In the genomic region with DNA sequence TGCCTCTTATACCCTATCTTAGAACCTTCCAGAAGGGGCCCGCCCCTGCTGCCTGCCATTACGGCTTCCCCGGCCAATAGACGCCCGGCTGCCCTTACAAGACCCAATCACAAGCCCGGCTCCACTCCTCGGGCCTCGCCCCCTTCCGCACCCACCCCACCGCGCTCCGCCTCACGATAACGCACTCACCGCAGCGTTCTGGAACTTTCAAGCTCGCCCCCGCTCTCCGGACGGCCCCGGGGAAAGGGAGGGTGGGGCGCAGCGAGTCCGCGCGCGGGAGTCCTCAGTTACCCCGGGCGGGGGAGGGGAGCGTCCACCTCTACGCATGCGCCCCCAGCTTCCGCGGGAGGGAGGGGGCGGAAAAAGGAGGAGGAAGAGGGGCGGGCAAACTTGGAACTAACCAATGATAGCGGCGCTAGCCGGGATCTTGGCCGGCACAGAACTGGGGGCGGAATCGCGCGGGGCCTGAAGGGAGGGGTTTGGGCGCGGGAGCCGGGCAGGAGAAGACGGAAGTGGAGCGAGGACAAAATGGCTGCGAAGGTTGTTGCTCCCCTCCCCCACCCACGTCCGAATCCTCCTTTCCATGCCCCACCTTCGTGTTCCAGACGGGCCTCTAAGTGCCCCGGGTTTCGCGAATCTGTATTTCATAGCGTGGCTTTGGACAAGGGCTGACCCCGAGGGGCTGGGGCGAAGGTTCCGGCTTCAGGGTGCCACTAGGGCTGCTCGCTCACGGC, we compare ENCODE assay signal across 1 cellular context.
TF ChIP-seq lines count a peak whose summit lies in the region.

No MANE protein-coding gene starts in this region.

TF ChIP-seq in K562, 482 proteins besides CTCF, POLR2A, EP300 and RAD21 (continued from another document and continues in another):
- TF ChIP-seq, protein P1, sequence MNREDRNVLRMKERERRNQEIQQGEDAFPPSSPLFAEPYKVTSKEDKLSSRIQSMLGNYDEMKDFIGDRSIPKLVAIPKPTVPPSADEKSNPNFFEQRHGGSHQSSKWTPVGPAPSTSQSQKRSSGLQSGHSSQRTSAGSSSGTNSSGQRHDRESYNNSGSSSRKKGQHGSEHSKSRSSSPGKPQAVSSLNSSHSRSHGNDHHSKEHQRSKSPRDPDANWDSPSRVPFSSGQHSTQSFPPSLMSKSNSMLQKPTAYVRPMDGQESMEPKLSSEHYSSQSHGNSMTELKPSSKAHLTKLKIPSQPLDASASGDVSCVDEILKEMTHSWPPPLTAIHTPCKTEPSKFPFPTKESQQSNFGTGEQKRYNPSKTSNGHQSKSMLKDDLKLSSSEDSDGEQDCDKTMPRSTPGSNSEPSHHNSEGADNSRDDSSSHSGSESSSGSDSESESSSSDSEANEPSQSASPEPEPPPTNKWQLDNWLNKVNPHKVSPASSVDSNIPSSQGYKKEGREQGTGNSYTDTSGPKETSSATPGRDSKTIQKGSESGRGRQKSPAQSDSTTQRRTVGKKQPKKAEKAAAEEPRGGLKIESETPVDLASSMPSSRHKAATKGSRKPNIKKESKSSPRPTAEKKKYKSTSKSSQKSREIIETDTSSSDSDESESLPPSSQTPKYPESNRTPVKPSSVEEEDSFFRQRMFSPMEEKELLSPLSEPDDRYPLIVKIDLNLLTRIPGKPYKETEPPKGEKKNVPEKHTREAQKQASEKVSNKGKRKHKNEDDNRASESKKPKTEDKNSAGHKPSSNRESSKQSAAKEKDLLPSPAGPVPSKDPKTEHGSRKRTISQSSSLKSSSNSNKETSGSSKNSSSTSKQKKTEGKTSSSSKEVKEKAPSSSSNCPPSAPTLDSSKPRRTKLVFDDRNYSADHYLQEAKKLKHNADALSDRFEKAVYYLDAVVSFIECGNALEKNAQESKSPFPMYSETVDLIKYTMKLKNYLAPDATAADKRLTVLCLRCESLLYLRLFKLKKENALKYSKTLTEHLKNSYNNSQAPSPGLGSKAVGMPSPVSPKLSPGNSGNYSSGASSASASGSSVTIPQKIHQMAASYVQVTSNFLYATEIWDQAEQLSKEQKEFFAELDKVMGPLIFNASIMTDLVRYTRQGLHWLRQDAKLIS (CRISPR knock-in tag; IDR thresholded peaks at IDR 0.05): no peak
- TF ChIP-seq HNRNPL (IDR thresholded peaks at IDR 0.05; ENCODE audit: low read depth, low read length): no peak
- no peak for TF ChIP-seq ILF3 (IDR thresholded peaks at IDR 0.05; ENCODE audit: borderline replicate concordance)
- TF ChIP-seq C11orf30 (IDR thresholded peaks at IDR 0.05; ENCODE audit: low read depth): no peak
- TF ChIP-seq CBX3 (IDR thresholded peaks at IDR 0.05; ENCODE audit: borderline replicate concordance in 1 of 2, low read length in 2 of 2): 0 out of 3 replicates have a peak, but pooled peaks of 1 of the 2 experiments have one; percentile 20
- no peak for TF ChIP-seq ZNF23 (CRISPR knock-in tag; IDR thresholded peaks at IDR 0.05)
- no peak for TF ChIP-seq IFI16 (CRISPR knock-in tag; IDR thresholded peaks at IDR 0.05)
- TF ChIP-seq, protein P2, sequence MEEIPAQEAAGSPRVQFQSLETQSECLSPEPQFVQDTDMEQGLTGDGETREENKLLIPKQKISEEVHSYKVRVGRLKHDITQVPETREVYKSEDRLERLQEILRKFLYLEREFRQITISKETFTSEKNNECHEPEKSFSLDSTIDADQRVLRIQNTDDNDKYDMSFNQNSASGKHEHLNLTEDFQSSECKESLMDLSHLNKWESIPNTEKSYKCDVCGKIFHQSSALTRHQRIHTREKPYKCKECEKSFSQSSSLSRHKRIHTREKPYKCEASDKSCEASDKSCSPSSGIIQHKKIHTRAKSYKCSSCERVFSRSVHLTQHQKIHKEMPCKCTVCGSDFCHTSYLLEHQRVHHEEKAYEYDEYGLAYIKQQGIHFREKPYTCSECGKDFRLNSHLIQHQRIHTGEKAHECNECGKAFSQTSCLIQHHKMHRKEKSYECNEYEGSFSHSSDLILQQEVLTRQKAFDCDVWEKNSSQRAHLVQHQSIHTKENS (CRISPR knock-in tag; IDR thresholded peaks at IDR 0.05): no peak
- TF ChIP-seq ZNF584 (CRISPR knock-in tag; IDR thresholded peaks at IDR 0.05; ENCODE audit: low read depth): no peak
- no peak for TF ChIP-seq HMG20A (CRISPR knock-in tag; conservative IDR thresholded peaks at IDR 0.05)
- TF ChIP-seq MECOM (CRISPR knock-in tag; IDR thresholded peaks at IDR 0.05): no peak
- TF ChIP-seq, protein P3, sequence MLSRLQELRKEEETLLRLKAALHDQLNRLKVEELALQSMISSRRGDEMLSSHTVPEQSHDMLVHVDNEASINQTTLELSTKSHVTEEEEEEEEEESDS (CRISPR knock-in tag; IDR thresholded peaks at IDR 0.05): no peak
- no peak for TF ChIP-seq SREBF2 (CRISPR knock-in tag; IDR thresholded peaks at IDR 0.05)
- TF ChIP-seq, protein P4, sequence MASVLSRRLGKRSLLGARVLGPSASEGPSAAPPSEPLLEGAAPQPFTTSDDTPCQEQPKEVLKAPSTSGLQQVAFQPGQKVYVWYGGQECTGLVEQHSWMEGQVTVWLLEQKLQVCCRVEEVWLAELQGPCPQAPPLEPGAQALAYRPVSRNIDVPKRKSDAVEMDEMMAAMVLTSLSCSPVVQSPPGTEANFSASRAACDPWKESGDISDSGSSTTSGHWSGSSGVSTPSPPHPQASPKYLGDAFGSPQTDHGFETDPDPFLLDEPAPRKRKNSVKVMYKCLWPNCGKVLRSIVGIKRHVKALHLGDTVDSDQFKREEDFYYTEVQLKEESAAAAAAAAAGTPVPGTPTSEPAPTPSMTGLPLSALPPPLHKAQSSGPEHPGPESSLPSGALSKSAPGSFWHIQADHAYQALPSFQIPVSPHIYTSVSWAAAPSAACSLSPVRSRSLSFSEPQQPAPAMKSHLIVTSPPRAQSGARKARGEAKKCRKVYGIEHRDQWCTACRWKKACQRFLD (CRISPR knock-in tag; IDR thresholded peaks at IDR 0.05): no peak
- TF ChIP-seq NFIC (IDR thresholded peaks at IDR 0.05): peak; percentile 13
- no peak for TF ChIP-seq HMGN3 (IDR thresholded peaks at IDR 0.05; ENCODE audit: borderline replicate concordance, extremely low read depth, insufficient read length, low read depth, low read length)
- no peak for TF ChIP-seq ZNF263 (CRISPR knock-in tag; IDR thresholded peaks at IDR 0.05; ENCODE audit: borderline replicate concordance)
- TF ChIP-seq FOS (IDR thresholded peaks at IDR 0.05; ENCODE audit: extremely low read depth, insufficient read length): peak; percentile 71
- no peak for TF ChIP-seq SMARCE1 (IDR thresholded peaks at IDR 0.05)
- TF ChIP-seq, protein P5, sequence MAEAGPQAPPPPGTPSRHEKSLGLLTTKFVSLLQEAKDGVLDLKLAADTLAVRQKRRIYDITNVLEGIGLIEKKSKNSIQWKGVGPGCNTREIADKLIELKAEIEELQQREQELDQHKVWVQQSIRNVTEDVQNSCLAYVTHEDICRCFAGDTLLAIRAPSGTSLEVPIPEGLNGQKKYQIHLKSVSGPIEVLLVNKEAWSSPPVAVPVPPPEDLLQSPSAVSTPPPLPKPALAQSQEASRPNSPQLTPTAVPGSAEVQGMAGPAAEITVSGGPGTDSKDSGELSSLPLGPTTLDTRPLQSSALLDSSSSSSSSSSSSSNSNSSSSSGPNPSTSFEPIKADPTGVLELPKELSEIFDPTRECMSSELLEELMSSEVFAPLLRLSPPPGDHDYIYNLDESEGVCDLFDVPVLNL (CRISPR knock-in tag; IDR thresholded peaks at IDR 0.05; ENCODE audit: low read depth): no peak
- TF ChIP-seq ZNF347 (CRISPR knock-in tag; IDR thresholded peaks at IDR 0.05; ENCODE audit: low read depth): no peak
- peak; percentile 36 for TF ChIP-seq FIP1L1 (IDR thresholded peaks at IDR 0.05; ENCODE audit: low read depth, low read length, poor library complexity, severe bottlenecking)
- peak; percentile 30; the same call in 1 of the 2 replicates for TF ChIP-seq ELF2 (CRISPR knock-in tag; IDR thresholded peaks at IDR 0.05)
- TF ChIP-seq RHOXF2B (CRISPR knock-in tag; conservative IDR thresholded peaks at IDR 0.05): no peak
- TF ChIP-seq RBBP5 (IDR thresholded peaks at IDR 0.05; ENCODE audit: borderline replicate concordance, insufficient read depth, low read length, poor library complexity, severe bottlenecking): no peak
- TF ChIP-seq ETV1 (tag; conservative IDR thresholded peaks at IDR 0.05; ENCODE audit: low read depth): peak; percentile 66
- TF ChIP-seq, protein P6, sequence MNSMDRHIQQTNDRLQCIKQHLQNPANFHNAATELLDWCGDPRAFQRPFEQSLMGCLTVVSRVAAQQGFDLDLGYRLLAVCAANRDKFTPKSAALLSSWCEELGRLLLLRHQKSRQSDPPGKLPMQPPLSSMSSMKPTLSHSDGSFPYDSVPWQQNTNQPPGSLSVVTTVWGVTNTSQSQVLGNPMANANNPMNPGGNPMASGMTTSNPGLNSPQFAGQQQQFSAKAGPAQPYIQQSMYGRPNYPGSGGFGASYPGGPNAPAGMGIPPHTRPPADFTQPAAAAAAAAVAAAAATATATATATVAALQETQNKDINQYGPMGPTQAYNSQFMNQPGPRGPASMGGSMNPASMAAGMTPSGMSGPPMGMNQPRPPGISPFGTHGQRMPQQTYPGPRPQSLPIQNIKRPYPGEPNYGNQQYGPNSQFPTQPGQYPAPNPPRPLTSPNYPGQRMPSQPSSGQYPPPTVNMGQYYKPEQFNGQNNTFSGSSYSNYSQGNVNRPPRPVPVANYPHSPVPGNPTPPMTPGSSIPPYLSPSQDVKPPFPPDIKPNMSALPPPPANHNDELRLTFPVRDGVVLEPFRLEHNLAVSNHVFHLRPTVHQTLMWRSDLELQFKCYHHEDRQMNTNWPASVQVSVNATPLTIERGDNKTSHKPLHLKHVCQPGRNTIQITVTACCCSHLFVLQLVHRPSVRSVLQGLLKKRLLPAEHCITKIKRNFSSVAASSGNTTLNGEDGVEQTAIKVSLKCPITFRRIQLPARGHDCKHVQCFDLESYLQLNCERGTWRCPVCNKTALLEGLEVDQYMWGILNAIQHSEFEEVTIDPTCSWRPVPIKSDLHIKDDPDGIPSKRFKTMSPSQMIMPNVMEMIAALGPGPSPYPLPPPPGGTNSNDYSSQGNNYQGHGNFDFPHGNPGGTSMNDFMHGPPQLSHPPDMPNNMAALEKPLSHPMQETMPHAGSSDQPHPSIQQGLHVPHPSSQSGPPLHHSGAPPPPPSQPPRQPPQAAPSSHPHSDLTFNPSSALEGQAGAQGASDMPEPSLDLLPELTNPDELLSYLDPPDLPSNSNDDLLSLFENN (IDR thresholded peaks at IDR 0.05; ENCODE audit: low read depth in 2 of 2, low read length in 2 of 2): peak in 1 of 2 experiments; percentile 28; a peak in 1 of 4 replicates
- TF ChIP-seq, protein P7, sequence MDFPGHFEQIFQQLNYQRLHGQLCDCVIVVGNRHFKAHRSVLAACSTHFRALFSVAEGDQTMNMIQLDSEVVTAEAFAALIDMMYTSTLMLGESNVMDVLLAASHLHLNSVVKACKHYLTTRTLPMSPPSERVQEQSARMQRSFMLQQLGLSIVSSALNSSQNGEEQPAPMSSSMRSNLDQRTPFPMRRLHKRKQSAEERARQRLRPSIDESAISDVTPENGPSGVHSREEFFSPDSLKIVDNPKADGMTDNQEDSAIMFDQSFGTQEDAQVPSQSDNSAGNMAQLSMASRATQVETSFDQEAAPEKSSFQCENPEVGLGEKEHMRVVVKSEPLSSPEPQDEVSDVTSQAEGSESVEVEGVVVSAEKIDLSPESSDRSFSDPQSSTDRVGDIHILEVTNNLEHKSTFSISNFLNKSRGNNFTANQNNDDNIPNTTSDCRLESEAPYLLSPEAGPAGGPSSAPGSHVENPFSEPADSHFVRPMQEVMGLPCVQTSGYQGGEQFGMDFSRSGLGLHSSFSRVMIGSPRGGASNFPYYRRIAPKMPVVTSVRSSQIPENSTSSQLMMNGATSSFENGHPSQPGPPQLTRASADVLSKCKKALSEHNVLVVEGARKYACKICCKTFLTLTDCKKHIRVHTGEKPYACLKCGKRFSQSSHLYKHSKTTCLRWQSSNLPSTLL (IDR thresholded peaks at IDR 0.05): no peak
- no peak for TF ChIP-seq SRSF9 (IDR thresholded peaks at IDR 0.05; ENCODE audit: borderline replicate concordance, low read depth, low read length)
- no peak for TF ChIP-seq FOXJ3 (CRISPR knock-in tag; IDR thresholded peaks at IDR 0.05)
- TF ChIP-seq PPARD (CRISPR knock-in tag; IDR thresholded peaks at IDR 0.05): no peak
- no peak for TF ChIP-seq BCL6 (CRISPR knock-in tag; IDR thresholded peaks at IDR 0.05)
- no peak for TF ChIP-seq NCOA6 (IDR thresholded peaks at IDR 0.05)
- TF ChIP-seq, protein P8, sequence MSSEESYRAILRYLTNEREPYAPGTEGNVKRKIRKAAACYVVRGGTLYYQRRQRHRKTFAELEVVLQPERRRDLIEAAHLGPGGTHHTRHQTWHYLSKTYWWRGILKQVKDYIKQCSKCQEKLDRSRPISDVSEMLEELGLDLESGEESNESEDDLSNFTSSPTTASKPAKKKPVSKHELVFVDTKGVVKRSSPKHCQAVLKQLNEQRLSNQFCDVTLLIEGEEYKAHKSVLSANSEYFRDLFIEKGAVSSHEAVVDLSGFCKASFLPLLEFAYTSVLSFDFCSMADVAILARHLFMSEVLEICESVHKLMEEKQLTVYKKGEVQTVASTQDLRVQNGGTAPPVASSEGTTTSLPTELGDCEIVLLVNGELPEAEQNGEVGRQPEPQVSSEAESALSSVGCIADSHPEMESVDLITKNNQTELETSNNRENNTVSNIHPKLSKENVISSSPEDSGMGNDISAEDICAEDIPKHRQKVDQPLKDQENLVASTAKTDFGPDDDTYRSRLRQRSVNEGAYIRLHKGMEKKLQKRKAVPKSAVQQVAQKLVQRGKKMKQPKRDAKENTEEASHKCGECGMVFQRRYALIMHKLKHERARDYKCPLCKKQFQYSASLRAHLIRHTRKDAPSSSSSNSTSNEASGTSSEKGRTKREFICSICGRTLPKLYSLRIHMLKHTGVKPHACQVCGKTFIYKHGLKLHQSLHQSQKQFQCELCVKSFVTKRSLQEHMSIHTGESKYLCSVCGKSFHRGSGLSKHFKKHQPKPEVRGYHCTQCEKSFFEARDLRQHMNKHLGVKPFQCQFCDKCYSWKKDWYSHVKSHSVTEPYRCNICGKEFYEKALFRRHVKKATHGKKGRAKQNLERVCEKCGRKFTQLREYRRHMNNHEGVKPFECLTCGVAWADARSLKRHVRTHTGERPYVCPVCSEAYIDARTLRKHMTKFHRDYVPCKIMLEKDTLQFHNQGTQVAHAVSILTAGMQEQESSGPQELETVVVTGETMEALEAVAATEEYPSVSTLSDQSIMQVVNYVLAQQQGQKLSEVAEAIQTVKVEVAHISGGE (CRISPR knock-in tag; IDR thresholded peaks at IDR 0.05): peak in 1 of 3 experiments; percentile 64; a peak in 2 of 6 replicates
- TF ChIP-seq, protein P9, sequence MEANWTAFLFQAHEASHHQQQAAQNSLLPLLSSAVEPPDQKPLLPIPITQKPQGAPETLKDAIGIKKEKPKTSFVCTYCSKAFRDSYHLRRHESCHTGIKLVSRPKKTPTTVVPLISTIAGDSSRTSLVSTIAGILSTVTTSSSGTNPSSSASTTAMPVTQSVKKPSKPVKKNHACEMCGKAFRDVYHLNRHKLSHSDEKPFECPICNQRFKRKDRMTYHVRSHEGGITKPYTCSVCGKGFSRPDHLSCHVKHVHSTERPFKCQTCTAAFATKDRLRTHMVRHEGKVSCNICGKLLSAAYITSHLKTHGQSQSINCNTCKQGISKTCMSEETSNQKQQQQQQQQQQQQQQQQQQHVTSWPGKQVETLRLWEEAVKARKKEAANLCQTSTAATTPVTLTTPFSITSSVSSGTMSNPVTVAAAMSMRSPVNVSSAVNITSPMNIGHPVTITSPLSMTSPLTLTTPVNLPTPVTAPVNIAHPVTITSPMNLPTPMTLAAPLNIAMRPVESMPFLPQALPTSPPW (CRISPR knock-in tag; IDR thresholded peaks at IDR 0.05): peak; percentile 99
- TF ChIP-seq TEAD2 (tag; IDR thresholded peaks at IDR 0.05): no peak
- no peak for TF ChIP-seq TBP (optimal IDR thresholded peaks at IDR 0.05; ENCODE audit: low read depth, low read length)
- TF ChIP-seq SNIP1 (IDR thresholded peaks at IDR 0.05; ENCODE audit: low read depth): no peak
